26 cellular contexts compared by ENCODE assay signal in genomic region chr22:44098966-44099530, GRCh38.
"Had no signal": no experiment of that assay in that cellular context is flagged by ENCODE, and none has a peak within 500 bp of the region (broad histone marks: within the 10 kb centered on the region; RNA-seq: fewer than 3 reads in every experiment).

No MANE protein-coding gene starts in this region.

- H3K27ac ChIP-seq: esophagus muscularis mucosa, foreskin keratinocyte, heart right ventricle, right lobe of liver, skin epidermis, uterus had no signal

- H3K4me3 ChIP-seq: esophagus muscularis mucosa, heart right ventricle, left lung, right lobe of liver, skin epidermis, uterus had no signal

- H3K27me3 ChIP-seq: esophagus muscularis mucosa, foreskin keratinocyte, heart right ventricle, left lung, right lobe of liver, uterus had no signal

- H3K9me3 ChIP-seq: esophagus muscularis mucosa, heart right ventricle, left lung, right lobe of liver, uterus had no signal

- DNase-seq: activated B cell treated with CpG ODN at 0.5 μM for 24 hours; activated CD8-positive, alpha-beta memory T cell treated with anti-CD3 and anti-CD28 coated beads, Interleukin-2, amount 10 ng/mL, durations not matched to agents 7 days and 5 days; activated CD8-positive, alpha-beta T cell treated with anti-CD3 and anti-CD28 coated beads, Interleukin-2, amount 10 ng/mL, durations not matched to agents 7 days and 5 days; activated naive CD4-positive, alpha-beta T cell; activated naive CD8-positive, alpha-beta T cell treated with anti-CD3 and anti-CD28 coated beads for 36 hours; activated T-cell treated with anti-CD3 and anti-CD28 coated beads, Interleukin-2, amount 50 U/mL, for 48 hours; dermis blood vessel endothelial cell; effector CD4-positive, alpha-beta T cell; foreskin keratinocyte; heart right ventricle; kidney glomerular epithelial cell; naive B cell; nephron progenitor cell; occipital lobe; stimulated activated CD4-positive, alpha-beta T cell treated with anti-CD3 and anti-CD28 coated beads, Interleukin-1b, Interleukin-23, amount 100 ng/mL, for 48 hours; stimulated activated CD4-positive, alpha-beta T cell treated with anti-CD3 and anti-CD28 coated beads, Interleukin-4, amount 100 ng/mL, for 4 hours; stimulated activated CD8-positive, alpha-beta memory T cell treated with anti-CD3 and anti-CD28 coated beads, Interleukin-4, amount 100 ng/mL, for 48 hours; stimulated activated naive CD8-positive, alpha-beta T cell treated with anti-CD3 and anti-CD28 coated beads, Interleukin-15, amount 100 ng/mL, for 72 hours; substantia nigra; T-cell; uterus had no signal

- ATAC-seq: activated CD8-positive, alpha-beta memory T cell treated with anti-CD3 and anti-CD28 coated beads, Interleukin-2, amount 10 ng/mL, durations not matched to agents 7 days and 5 days; activated CD8-positive, alpha-beta T cell treated with anti-CD3 and anti-CD28 coated beads, Interleukin-2, amount 10 ng/mL, durations not matched to agents 7 days and 5 days; foreskin keratinocyte; left lung; stimulated activated memory B cell treated with anti-CD40 and anti-IgM and Interleukin-4, amounts not matched to agents 10 μg/mL and 1 μg/mL and 100 μg/mL, for 72 hours; stimulated activated naive CD8-positive, alpha-beta T cell treated with anti-CD3 and anti-CD28 coated beads, Interleukin-15, amount 100 ng/mL, for 72 hours; T-cell had no signal

- H3K4me1 ChIP-seq: esophagus muscularis mucosa, foreskin keratinocyte, heart right ventricle, left lung, uterus had no signal

- H3K36me3 ChIP-seq: right lobe of liver, uterus had no signal
